In genomic region chr2:78290581-78291214, GRCh38 we compare ENCODE assay signal across 29 cellular contexts.
"Had no signal": no experiment of that assay in that cellular context is flagged by ENCODE, and none has a peak within 500 bp of the region (broad histone marks: within the 10 kb centered on the region; RNA-seq: fewer than 3 reads in every experiment).

No MANE protein-coding gene starts in this region.

- H3K36me3 Mint-ChIP-seq: activated naive CD4-positive, alpha-beta T cell treated with anti-CD3 and anti-CD28 coated beads, Interleukin-2, amount 50 U/mL, for 72 hours; brain; stimulated activated memory B cell treated with anti-CD40 and anti-IgM and Interleukin-4, amounts not matched to agents 10 μg/mL and 1 μg/mL and 100 μg/mL, for 72 hours; WTC11 had no signal

- H3K9me3 Mint-ChIP-seq: brain, endodermal cell, nephron, WTC11 had no signal

- H3K27ac ChIP-seq: cardiac muscle cell, left ventricle myocardium inferior, ovary, prostate gland, sigmoid colon, suprapubic skin, tibial nerve had no signal

- H3K27me3 ChIP-seq: cardiac muscle cell, ovary, sigmoid colon, suprapubic skin, tibial nerve had no signal

- H3K27me3 Mint-ChIP-seq: activated CD4-positive, alpha-beta T cell treated with anti-CD3 and anti-CD28 coated beads, Interleukin-2, amount 10 ng/mL, durations not matched to agents 7 days and 5 days; brain; stimulated activated memory B cell treated with anti-CD40 and anti-IgM and Interleukin-4, amounts not matched to agents 10 μg/mL and 1 μg/mL and 100 μg/mL, for 72 hours; stimulated activated naive CD8-positive, alpha-beta T cell treated with anti-CD3 and anti-CD28 coated beads, Interleukin-15, amount 100 ng/mL, for 72 hours; T-helper 17 cell had no signal

- H3K4me3 ChIP-seq: cardiac muscle cell, left ventricle myocardium inferior, lung, ovary, prostate gland, sigmoid colon, suprapubic skin, tibial nerve had no signal

- ATAC-seq: activated naive CD4-positive, alpha-beta T cell treated with anti-CD3 and anti-CD28 coated beads, Interleukin-2, amount 50 U/mL, for 72 hours; activated T-cell treated with anti-CD3 and anti-CD28 coated beads, Interleukin-2, amount 50 U/mL, for 72 hours; esophagus mucosa; stimulated activated memory B cell treated with anti-CD40 and anti-IgM and Interleukin-4, amounts not matched to agents 10 μg/mL and 1 μg/mL and 100 μg/mL, for 72 hours; stimulated activated naive CD8-positive, alpha-beta T cell treated with anti-CD3 and anti-CD28 coated beads, Interleukin-15, amount 100 ng/mL, for 72 hours; T-helper 17 cell; WTC11 had no signal

- H3K4me1 Mint-ChIP-seq: activated CD4-positive, alpha-beta T cell treated with anti-CD3 and anti-CD28 coated beads, Interleukin-2, amount 10 ng/mL, durations not matched to agents 7 days and 5 days; endodermal cell; nephron; stimulated activated memory B cell treated with anti-CD40 and anti-IgM and Interleukin-4, amounts not matched to agents 10 μg/mL and 1 μg/mL and 100 μg/mL, for 72 hours; stimulated activated naive CD8-positive, alpha-beta T cell treated with anti-CD3 and anti-CD28 coated beads, Interleukin-15, amount 100 ng/mL, for 72 hours; T-helper 17 cell had no signal

- H3K27ac Mint-ChIP-seq: activated CD4-positive, alpha-beta T cell treated with anti-CD3 and anti-CD28 coated beads, Interleukin-2, amount 10 ng/mL, durations not matched to agents 7 days and 5 days; activated naive CD4-positive, alpha-beta T cell treated with anti-CD3 and anti-CD28 coated beads, Interleukin-2, amount 50 U/mL, for 72 hours; activated T-cell treated with anti-CD3 and anti-CD28 coated beads, Interleukin-2, amount 50 U/mL, for 72 hours; brain; endodermal cell; nephron; stimulated activated memory B cell treated with anti-CD40 and anti-IgM and Interleukin-4, amounts not matched to agents 10 μg/mL and 1 μg/mL and 100 μg/mL, for 72 hours; stimulated activated naive CD8-positive, alpha-beta T cell treated with anti-CD3 and anti-CD28 coated beads, Interleukin-15, amount 100 ng/mL, for 72 hours; T-helper 17 cell; WTC11 had no signal

- DNase-seq: activated CD4-positive, alpha-beta T cell treated with anti-CD3 and anti-CD28 coated beads for 1 hour; activated CD4-positive, alpha-beta T cell treated with anti-CD3 and anti-CD28 coated beads, Interleukin-2, amount 10 ng/mL, durations not matched to agents 7 days and 5 days; activated naive CD4-positive, alpha-beta T cell; activated T-cell treated with anti-CD3 and anti-CD28 coated beads for 4 hours; activated T-cell treated with anti-CD3 and anti-CD28 coated beads, Interleukin-2, amount 50 U/mL, for 72 hours; aorta; endodermal cell; foreskin fibroblast; left ventricle myocardium inferior; ovary; sigmoid colon; SK-N-SH; small intestine; stimulated activated CD4-positive, alpha-beta T cell treated with anti-CD3 and anti-CD28 coated beads, Interleukin-4, amount 100 ng/mL, for 4 hours; stimulated activated CD8-positive, alpha-beta memory T cell treated with anti-CD3 and anti-CD28 coated beads, Interleukin-4, amount 100 ng/mL, for 48 hours; stimulated activated naive CD8-positive, alpha-beta T cell treated with anti-CD3 and anti-CD28 coated beads, Interleukin-15, amount 100 ng/mL, for 72 hours; T-helper 17 cell; T1000 had no signal

- H3K4me3 Mint-ChIP-seq: activated CD4-positive, alpha-beta T cell treated with anti-CD3 and anti-CD28 coated beads, Interleukin-2, amount 10 ng/mL, durations not matched to agents 7 days and 5 days; activated T-cell treated with anti-CD3 and anti-CD28 coated beads, Interleukin-2, amount 50 U/mL, for 72 hours; brain; endodermal cell; nephron; stimulated activated memory B cell treated with anti-CD40 and anti-IgM and Interleukin-4, amounts not matched to agents 10 μg/mL and 1 μg/mL and 100 μg/mL, for 72 hours; stimulated activated naive CD8-positive, alpha-beta T cell treated with anti-CD3 and anti-CD28 coated beads, Interleukin-15, amount 100 ng/mL, for 72 hours; T-helper 17 cell; WTC11 had no signal
